Comparison of ENCODE assay signal across 16 cellular contexts in the genomic region with DNA sequence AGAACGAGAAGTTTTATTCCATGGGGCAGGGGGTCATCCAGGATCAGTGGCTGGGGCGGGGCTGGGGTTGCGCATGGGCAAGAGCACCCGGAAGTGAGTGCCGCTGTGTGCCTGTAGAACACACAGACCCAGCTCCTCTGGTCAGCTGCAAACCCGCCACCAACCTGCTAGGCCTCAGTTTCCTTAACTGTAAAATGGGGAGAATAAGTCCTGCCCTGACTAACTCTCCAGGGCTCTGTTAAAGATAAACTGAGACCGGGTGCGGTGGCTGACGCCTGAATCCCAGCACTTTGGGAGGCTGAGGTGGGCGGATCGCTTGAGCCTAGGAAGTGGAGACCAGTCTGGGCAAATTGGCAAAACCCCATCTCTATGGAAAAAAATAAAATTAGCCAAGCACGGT.
A peak's percentile ranks its signal among the peaks of the same experiment; 100 is the strongest.
DNase-seq lines count a peak whose midpoint lies in the region; ATAC-seq and TF ChIP-seq lines count a peak whose summit lies in the region.
"Had no signal": no experiment of that assay in that cellular context is flagged by ENCODE, and none has a peak within 500 bp of the region (broad histone marks: within the 10 kb centered on the region; RNA-seq: fewer than 3 reads in every experiment).

No MANE protein-coding gene starts in this region.

- whole genome bisulfite sequencing in heart left ventricle, 4 donors = 83 to 91% (median 88%) methylated on average over 12 of the region's 12 CpGs

- no peak overlapping the region for H3K27ac Mint-ChIP-seq in osteocyte (ENCODE audit: unreplicated experiment)
- H3K27ac Mint-ChIP-seq: CD4-positive, alpha-beta memory T cell had no signal

- H3K4me1 ChIP-seq in right atrium auricular region (no peaks in the 10 kb centered on the region), heart left ventricle (peaks cover 0 to 5% (median 0%) of the 10 kb centered on the region in 12 donors)

- no peak overlapping the region for H3K27ac ChIP-seq in right atrium auricular region
- H3K27ac ChIP-seq in heart left ventricle = no peak overlapping the region
- H3K27ac ChIP-seq: GM23248 had no signal

- peaks cover 26% of the 10 kb centered on the region for H3K27me3 Mint-ChIP-seq in osteocyte (ENCODE audit: unreplicated experiment)

- no peaks in the 10 kb centered on the region for H3K4me1 Mint-ChIP-seq in osteocyte (ENCODE audit: unreplicated experiment)
- H3K4me1 Mint-ChIP-seq: CD4-positive, alpha-beta memory T cell had no signal

- no peak overlapping the region for H3K4me3 ChIP-seq in right atrium auricular region
- H3K4me3 ChIP-seq in heart left ventricle = no peak overlapping the region
- H3K4me3 ChIP-seq: GM23248 had no signal

- intact Hi-C loops in heart left ventricle (cut with DNase I) = no loop called here

- H3K36me3 Mint-ChIP-seq in osteocyte (ENCODE audit: unreplicated experiment) = no peaks in the 10 kb centered on the region
- H3K36me3 Mint-ChIP-seq: CD4-positive, alpha-beta memory T cell had no signal

- no peaks in the 10 kb centered on the region for H3K9me3 Mint-ChIP-seq in osteocyte (ENCODE audit: unreplicated experiment)
- H3K9me3 Mint-ChIP-seq: CD4-positive, alpha-beta memory T cell had no signal

- TF ChIP-seq CTCF in right atrium auricular region (IDR thresholded peaks at IDR 0.05) (no peak), heart left ventricle (IDR thresholded peaks at IDR 0.05) (no peak), osteocyte (IDR thresholded peaks at IDR 0.05) (no peak)

- ATAC-seq in heart left ventricle = no peak

- H3K4me3 Mint-ChIP-seq in osteocyte (ENCODE audit: unreplicated experiment) = no peak overlapping the region
- H3K4me3 Mint-ChIP-seq: CD4-positive, alpha-beta memory T cell had no signal

- TF ChIP-seq POLR2A in heart left ventricle (IDR thresholded peaks at IDR 0.05) = no peak

- H3K9me3 ChIP-seq in right atrium auricular region (no peaks in the 10 kb centered on the region), heart left ventricle (no peaks in the 10 kb centered on the region)

- H3K36me3 ChIP-seq in right atrium auricular region = no peaks in the 10 kb centered on the region
- H3K36me3 ChIP-seq in heart left ventricle = no peaks in the 10 kb centered on the region

- H3K27me3 ChIP-seq in right atrium auricular region (no peaks in the 10 kb centered on the region), heart left ventricle (no peaks in the 10 kb centered on the region)

- peak; percentile 30 for DNase-seq in right atrium auricular region (ENCODE audit: low spot score)
- DNase-seq in heart left ventricle = no peak
- peak; percentile 19 for DNase-seq in ecto neural progenitor cell (ENCODE audit: low spot score)
- DNase-seq in osteocyte (ENCODE audit: extremely low spot score, unreplicated experiment) = peak; percentile 56
- DNase-seq in NCI-H2196 treated with DMSO at 0.1 percent for 48 hours (lab: John Stamatoyannopoulos, UW; ENCODE audit: unreplicated experiment) = no peak
- no peak for DNase-seq in hepatic stellate cell (ENCODE audit: low spot score)
- no peak for DNase-seq in NCI-H1105 treated with DMSO at 0.1 percent for 48 hours (lab: John Stamatoyannopoulos, UW)
- DNase-seq: Calu3; CD4-positive, alpha-beta memory T cell; COR-L47; DMS53; DMS79 treated with DMSO at 0.1 percent for 48 hours; GF-D8; GM23248; H7; HCEC 1CT had no signal

Comparison
In these comparisons a context has a peak if more than half of its experiments do, and no peak if none do; other contexts are left out.
1. DNase-seq: peak in right atrium auricular region (single experiment), ecto neural progenitor cell (single experiment) and osteocyte (single experiment); none in heart left ventricle (0 of 5), NCI-H2196 treated with DMSO at 0.1 percent for 48 hours (single experiment), hepatic stellate cell (single experiment) and NCI-H1105 treated with DMSO at 0.1 percent for 48 hours (single experiment).